1 cellular context compared by ENCODE assay signal in genomic region chrX:153725832-153726285, GRCh38.
TF ChIP-seq lines count a peak whose summit lies in the region.

No MANE protein-coding gene starts in this region.

TF ChIP-seq in GM23338, 12 proteins besides CTCF, POLR2A, EP300 and RAD21:
- TF ChIP-seq ZNF462 (CRISPR knock-in tag; IDR thresholded peaks at IDR 0.05), result no peak
- no peak for TF ChIP-seq ETS1 (IDR thresholded peaks at IDR 0.05)
- no peak for TF ChIP-seq STAT1 (IDR thresholded peaks at IDR 0.05; ENCODE audit: unreplicated experiment)
- TF ChIP-seq ZNF114 (CRISPR knock-in tag; IDR thresholded peaks at IDR 0.05), result no peak
- no peak for TF ChIP-seq EZH2 (IDR thresholded peaks at IDR 0.05; ENCODE audit: low read depth, unreplicated experiment)
- TF ChIP-seq EZH2phosphoT487 (IDR thresholded peaks at IDR 0.05; ENCODE audit: unreplicated experiment), result no peak
- no peak for TF ChIP-seq ZNF331 (CRISPR knock-in tag; IDR thresholded peaks at IDR 0.05; ENCODE audit: low read depth)
- no peak for TF ChIP-seq REST (IDR thresholded peaks at IDR 0.05; ENCODE audit: unreplicated experiment)
- TF ChIP-seq NANOG (IDR thresholded peaks at IDR 0.05; ENCODE audit: borderline replicate concordance), result no peak
